In genomic region chr19:4704317-4704673, GRCh38 we compare ENCODE assay signal across 16 cellular contexts.
"Had no signal": no experiment of that assay in that cellular context is flagged by ENCODE, and none has a peak within 500 bp of the region (broad histone marks: within the 10 kb centered on the region; RNA-seq: fewer than 3 reads in every experiment).

No MANE protein-coding gene starts in this region.

- H3K9me3 ChIP-seq: ascending aorta, spleen, thoracic aorta had no signal

- ATAC-seq: activated T-cell treated with anti-CD3 and anti-CD28 coated beads, Interleukin-2, amount 50 U/mL, for 72 hours; effector memory CD8-positive, alpha-beta T cell; sciatic nerve; stimulated activated naive B cell treated with anti-CD40 and anti-IgM and Interleukin-4, amounts not matched to agents 10 μg/mL and 1 μg/mL and 100 μg/mL, for 72 hours; T-helper 17 cell had no signal

- H3K4me2 ChIP-seq: hepatocyte had no signal

- H3K4me3 ChIP-seq: ascending aorta, hepatocyte, spleen, thoracic aorta had no signal

- H3K79me2 ChIP-seq: hepatocyte had no signal

- DNase-seq: activated CD4-positive, alpha-beta T cell treated with anti-CD3 and anti-CD28 coated beads for 1 hour; activated CD8-positive, alpha-beta memory T cell treated with anti-CD3 and anti-CD28 coated beads for 24 hours; activated effector memory CD4-positive, alpha-beta T cell treated with anti-CD3 and anti-CD28 coated beads, Interleukin-2, amount 50 U/mL, for 16 hours; activated naive CD4-positive, alpha-beta T cell treated with anti-CD3 and anti-CD28 coated beads, Interleukin-2, amount 50 U/mL, for 16 hours; activated T-cell treated with anti-CD3 and anti-CD28 coated beads, Interleukin-2, amount 50 U/mL, for 72 hours; effector memory CD8-positive, alpha-beta T cell; mammary epithelial cell; naive B cell; spleen; stimulated activated naive B cell treated with anti-CD40 and anti-IgM and Interleukin-4, amounts not matched to agents 10 μg/mL and 1 μg/mL and 100 μg/mL, for 72 hours; T-helper 17 cell had no signal

- H3K27ac ChIP-seq: ascending aorta, spleen, thoracic aorta, VCaP had no signal

- H3K27me3 ChIP-seq: ascending aorta, hepatocyte, spleen had no signal

- H2AFZ ChIP-seq: hepatocyte had no signal
